In genomic region chr2:222743263-222743865, GRCh38 we compare ENCODE assay signal across 11 cellular contexts.
DNase-seq lines count a peak whose midpoint lies in the region; ATAC-seq and TF ChIP-seq lines count a peak whose summit lies in the region.
"Had no signal": no experiment of that assay in that cellular context is flagged by ENCODE, and none has a peak within 500 bp of the region (broad histone marks: within the 10 kb centered on the region; RNA-seq: fewer than 3 reads in every experiment).

No MANE protein-coding gene starts in this region.

- in situ Hi-C loops in ACHN (cut with HindIII; ENCODE audit: low pct_ligation_motif_present, low pct_unique_long_range_greater_than_20kb, low sequenced_read_pairs) = no loop called here

- H3K9me3 Mint-ChIP-seq in HFFc6 (no peaks in the 10 kb centered on the region), natural killer cell (no peaks in the 10 kb centered on the region)
- H3K9me3 Mint-ChIP-seq in activated T-helper 2 cell treated with anti-CD3 and anti-CD28 coated beads, Interferon-gamma antibody, Interleukin-2, Interleukin-4, amounts not matched to agents 10 μg/mL and 5 μg/mL and 100 μg/mL, durations not matched to agents 14 hours and 24 hours and 36 hours = peaks cover under 1% of the 10 kb centered on the region
- H3K9me3 Mint-ChIP-seq in activated T-cell treated with anti-CD3 and anti-CD28 coated beads, Interleukin-2, amount 50 U/mL, for 24 hours = no peaks in the 10 kb centered on the region
- H3K9me3 Mint-ChIP-seq: CD4-positive, alpha-beta memory T cell had no signal

- DNase-seq in HFFc6 = no peak
- peak; percentile 79 to 87 for DNase-seq in SJCRH30
- no peak for DNase-seq in left ventricle myocardium superior
- no peak for DNase-seq in sciatic nerve (ENCODE audit: low spot score)
- DNase-seq in natural killer cell = no peak
- DNase-seq in activated T-helper 2 cell treated with anti-CD3 and anti-CD28 coated beads, Interferon-gamma antibody, Interleukin-2, Interleukin-4, amounts not matched to agents 10 μg/mL and 5 μg/mL and 100 μg/mL, durations not matched to agents 14 hours and 24 hours and 36 hours (ENCODE audit: low spot score) = no peak
- DNase-seq in ACHN = no peak
- DNase-seq in activated T-cell treated with anti-CD3 and anti-CD28 coated beads, Interleukin-2, amount 50 U/mL, for 24 hours = no peak
- DNase-seq: CD4-positive, alpha-beta memory T cell; NCI-H2171 treated with DMSO at 0.1 percent for 48 hours had no signal

- no peaks in the 10 kb centered on the region for H3K9me3 ChIP-seq in SJCRH30 (replicated peaks)

- TF ChIP-seq CTCF in HFFc6 (IDR thresholded peaks at IDR 0.05) (no peak), natural killer cell (IDR thresholded peaks at IDR 0.05) (no peak)

- H3K36me3 Mint-ChIP-seq in HFFc6 (ENCODE audit: low read depth) (peaks cover 6% of the 10 kb centered on the region; the same call in 1 of the 2 replicates), natural killer cell (no peaks in the 10 kb centered on the region)
- H3K36me3 Mint-ChIP-seq in activated T-helper 2 cell treated with anti-CD3 and anti-CD28 coated beads, Interferon-gamma antibody, Interleukin-2, Interleukin-4, amounts not matched to agents 10 μg/mL and 5 μg/mL and 100 μg/mL, durations not matched to agents 14 hours and 24 hours and 36 hours (ENCODE audit: low read depth) = no peaks in the 10 kb centered on the region
- no peaks in the 10 kb centered on the region for H3K36me3 Mint-ChIP-seq in activated T-cell treated with anti-CD3 and anti-CD28 coated beads, Interleukin-2, amount 50 U/mL, for 24 hours (ENCODE audit: low read depth)
- H3K36me3 Mint-ChIP-seq: CD4-positive, alpha-beta memory T cell had no signal

- peak overlapping the region; percentile 88 for H3K27ac ChIP-seq in SJCRH30

- peak overlapping the region; percentile 44; the same call in 1 of the 2 replicates for H3K27ac Mint-ChIP-seq in HFFc6
- no peak overlapping the region for H3K27ac Mint-ChIP-seq in natural killer cell
- no peak overlapping the region for H3K27ac Mint-ChIP-seq in activated T-helper 2 cell treated with anti-CD3 and anti-CD28 coated beads, Interferon-gamma antibody, Interleukin-2, Interleukin-4, amounts not matched to agents 10 μg/mL and 5 μg/mL and 100 μg/mL, durations not matched to agents 14 hours and 24 hours and 36 hours
- no peak overlapping the region for H3K27ac Mint-ChIP-seq in activated T-cell treated with anti-CD3 and anti-CD28 coated beads, Interleukin-2, amount 50 U/mL, for 24 hours
- H3K27ac Mint-ChIP-seq: CD4-positive, alpha-beta memory T cell; GM23338 had no signal

- peaks cover 45% of the 10 kb centered on the region for H3K4me1 Mint-ChIP-seq in HFFc6 (ENCODE audit: low read depth)
- peaks cover 7 to 15% of the 10 kb centered on the region in 2 donors for H3K4me1 Mint-ChIP-seq in natural killer cell
- peaks cover 36% of the 10 kb centered on the region for H3K4me1 Mint-ChIP-seq in activated T-helper 2 cell treated with anti-CD3 and anti-CD28 coated beads, Interferon-gamma antibody, Interleukin-2, Interleukin-4, amounts not matched to agents 10 μg/mL and 5 μg/mL and 100 μg/mL, durations not matched to agents 14 hours and 24 hours and 36 hours (ENCODE audit: low read depth)
- peaks cover 20% of the 10 kb centered on the region for H3K4me1 Mint-ChIP-seq in activated T-cell treated with anti-CD3 and anti-CD28 coated beads, Interleukin-2, amount 50 U/mL, for 24 hours (ENCODE audit: low read depth)

- intact Hi-C loops in left ventricle myocardium superior (cut with micrococcal nuclease) = no loop called here
- intact Hi-C loops in sciatic nerve (cut with DNase I) = no loop called here
- intact Hi-C loops in natural killer cell (cut with micrococcal nuclease) = no loop called here
- intact Hi-C loops in activated T-helper 2 cell treated with anti-CD3 and anti-CD28 coated beads, Interferon-gamma antibody, Interleukin-2, Interleukin-4, amounts not matched to agents 10 μg/mL and 5 μg/mL and 100 μg/mL, durations not matched to agents 14 hours and 24 hours and 36 hours (cut with micrococcal nuclease) = no loop called here

- ATAC-seq in left ventricle myocardium superior (peak; percentile 26), sciatic nerve (peak; percentile 31), natural killer cell (no peak)
- ATAC-seq: GM23338 had no signal

- peak overlapping the region; percentile 28 for H3K4me3 ChIP-seq in SJCRH30
- H3K4me3 ChIP-seq: GM23338 had no signal

- no peaks in the 10 kb centered on the region for H3K36me3 ChIP-seq in SJCRH30

- H3K4me1 ChIP-seq in SJCRH30 = peaks cover 12% of the 10 kb centered on the region

- H3K4me3 Mint-ChIP-seq in HFFc6 (peak overlapping the region; percentile 70), natural killer cell (no peak overlapping the region)
- H3K4me3 Mint-ChIP-seq in activated T-helper 2 cell treated with anti-CD3 and anti-CD28 coated beads, Interferon-gamma antibody, Interleukin-2, Interleukin-4, amounts not matched to agents 10 μg/mL and 5 μg/mL and 100 μg/mL, durations not matched to agents 14 hours and 24 hours and 36 hours (ENCODE audit: low read depth) = no peak overlapping the region
- H3K4me3 Mint-ChIP-seq in activated T-cell treated with anti-CD3 and anti-CD28 coated beads, Interleukin-2, amount 50 U/mL, for 24 hours = no peak overlapping the region
- H3K4me3 Mint-ChIP-seq: CD4-positive, alpha-beta memory T cell; GM23338 had no signal

- H3K27me3 ChIP-seq in SJCRH30 = no peaks in the 10 kb centered on the region

- H3K27me3 Mint-ChIP-seq in HFFc6 (ENCODE audit: insufficient read depth) = no peaks in the 10 kb centered on the region; the same call in 1 of the 2 replicates
- H3K27me3 Mint-ChIP-seq in natural killer cell (ENCODE audit: low read depth in 2 of 2) = peaks cover 11 to 18% of the 10 kb centered on the region in 2 donors
- H3K27me3 Mint-ChIP-seq in activated T-helper 2 cell treated with anti-CD3 and anti-CD28 coated beads, Interferon-gamma antibody, Interleukin-2, Interleukin-4, amounts not matched to agents 10 μg/mL and 5 μg/mL and 100 μg/mL, durations not matched to agents 14 hours and 24 hours and 36 hours (ENCODE audit: low read depth) = peaks cover 2% of the 10 kb centered on the region
- H3K27me3 Mint-ChIP-seq in activated T-cell treated with anti-CD3 and anti-CD28 coated beads, Interleukin-2, amount 50 U/mL, for 24 hours = peaks cover 16% of the 10 kb centered on the region

Comparison
In these comparisons a context has a peak if more than half of its experiments do, and no peak if none do; other contexts are left out.
1. DNase-seq: peak in SJCRH30 (2 of 2); none in HFFc6 (single experiment), left ventricle myocardium superior (single experiment), sciatic nerve (single experiment), natural killer cell (single experiment), activated T-helper 2 cell treated with anti-CD3 and anti-CD28 coated beads, Interferon-gamma antibody, Interleukin-2, Interleukin-4, amounts not matched to agents 10 μg/mL and 5 μg/mL and 100 μg/mL, durations not matched to agents 14 hours and 24 hours and 36 hours (single experiment), ACHN (single experiment) and activated T-cell treated with anti-CD3 and anti-CD28 coated beads, Interleukin-2, amount 50 U/mL, for 24 hours (single experiment).
2. ATAC-seq: peak in left ventricle myocardium superior (single experiment) and sciatic nerve (single experiment); none in natural killer cell (0 of 3).